Comparison of ENCODE assay signal across 1 cellular context in genomic region chr15:74523982-74524381, GRCh38.
TF ChIP-seq lines count a peak whose summit lies in the region.

No MANE protein-coding gene starts in this region.

TF ChIP-seq in K562, 482 proteins besides CTCF, POLR2A, EP300 and RAD21:
- TF ChIP-seq FOSL1 (tag; conservative IDR thresholded peaks at IDR 0.05) = peak; percentile 47; the same call in 1 of the 2 replicates
- TF ChIP-seq ZEB2 (IDR thresholded peaks at IDR 0.05) = 0 out of 2 replicates have a peak, but pooled peaks have one; percentile 20
- TF ChIP-seq FOXK2 (conservative IDR thresholded peaks at IDR 0.05 in 1 of 2, IDR thresholded peaks at IDR 0.05 in 1 of 2; ENCODE audit: low read depth in 2 of 2) = no peak
- TF ChIP-seq TCFL5 (CRISPR knock-in tag; conservative IDR thresholded peaks at IDR 0.05) = no peak
- TF ChIP-seq ZNF584 (CRISPR knock-in tag; IDR thresholded peaks at IDR 0.05; ENCODE audit: low read depth) = no peak
